20 cellular contexts compared by ENCODE assay signal in the genomic region with DNA sequence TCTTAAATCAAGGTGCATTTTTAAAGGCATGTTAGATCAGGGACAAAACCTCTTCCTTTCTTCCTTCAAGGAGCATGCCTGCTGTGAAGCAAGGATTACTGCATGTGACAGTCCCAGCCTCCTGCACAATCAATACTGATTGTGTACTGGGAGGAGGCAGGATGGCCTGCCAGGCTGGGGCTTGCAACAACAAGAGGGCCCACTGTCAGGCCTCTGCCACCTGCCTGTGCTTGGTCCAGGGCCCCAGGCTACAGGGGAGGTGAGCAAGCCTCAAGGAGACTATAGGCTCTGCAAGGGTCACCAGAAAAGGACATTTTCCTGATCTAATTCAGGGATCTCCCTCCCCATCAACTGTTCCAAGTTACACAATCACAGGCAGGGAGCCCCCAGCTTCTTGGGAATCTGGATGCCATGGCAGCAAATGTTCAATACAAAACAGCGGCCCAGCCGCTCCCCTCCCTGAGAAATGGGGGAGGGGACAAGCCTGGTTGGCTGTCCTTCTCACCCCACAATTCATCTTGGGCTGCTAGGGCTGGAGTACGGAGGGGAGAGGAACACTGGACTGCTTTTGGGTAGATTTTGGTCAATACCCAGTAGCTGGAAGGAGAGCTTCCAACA.
DNase-seq lines count a peak whose midpoint lies in the region; ATAC-seq and TF ChIP-seq lines count a peak whose summit lies in the region.
"Had no signal": no experiment of that assay in that cellular context is flagged by ENCODE, and none has a peak within 500 bp of the region (broad histone marks: within the 10 kb centered on the region; RNA-seq: fewer than 3 reads in every experiment).

No MANE protein-coding gene starts in this region.

- no peaks in the 10 kb centered on the region for H3K27me3 ChIP-seq in WERI-Rb-1 (ENCODE audit: insufficient read depth, low read depth, severe bottlenecking)
- H3K27me3 ChIP-seq: ascending aorta had no signal

- peak overlapping the region; percentile 26 to 74 (median 54) for H3K27ac Mint-ChIP-seq in immature natural killer cell
- H3K27ac Mint-ChIP-seq: activated B cell treated with CpG ODN at 0.5 μM for 24 hours had no signal

- H3K36me3 Mint-ChIP-seq in immature natural killer cell = no peaks in the 10 kb centered on the region
- H3K36me3 Mint-ChIP-seq: CD14-positive monocyte had no signal

- no peaks in the 10 kb centered on the region for H3K9me3 Mint-ChIP-seq in immature natural killer cell
- H3K9me3 Mint-ChIP-seq: activated B cell treated with CpG ODN at 0.5 μM for 24 hours; activated T-cell treated with anti-CD3 and anti-CD28 coated beads, Interleukin-2, amount 50 U/mL, for 24 hours had no signal

- peaks cover 37% of the 10 kb centered on the region for H3K36me3 ChIP-seq in WERI-Rb-1
- H3K36me3 ChIP-seq: ascending aorta had no signal

- H3K4me3 Mint-ChIP-seq in immature natural killer cell = no peak overlapping the region
- H3K4me3 Mint-ChIP-seq: activated B cell treated with CpG ODN at 0.5 μM for 24 hours; activated T-cell treated with anti-CD3 and anti-CD28 coated beads, Interleukin-2, amount 50 U/mL, for 24 hours; CD14-positive monocyte had no signal

- H3K4me3 ChIP-seq in WERI-Rb-1 (ENCODE audit: low read depth, low read length) = no peak overlapping the region
- H3K4me3 ChIP-seq: ascending aorta, psoas muscle had no signal

- ATAC-seq in HG02981 (IDR thresholded peaks at IDR 0.05; ENCODE audit: unreplicated experiment) = no peak
- ATAC-seq: left ventricle myocardium superior; psoas muscle; stimulated activated naive CD8-positive, alpha-beta T cell treated with anti-CD3 and anti-CD28 coated beads, Interleukin-15, Interleukin-2, amounts not matched to agents 100 U/mL and 50 U/mL, for 24 hours had no signal

- no peaks in the 10 kb centered on the region for H3K9me3 ChIP-seq in WERI-Rb-1 (ENCODE audit: severe bottlenecking)
- H3K9me3 ChIP-seq: ascending aorta, psoas muscle, SK-N-SH had no signal

- peak; percentile 65 for DNase-seq in COLO668 (lab: John Stamatoyannopoulos, UW; ENCODE audit: unreplicated experiment)
- peak; percentile 65 for DNase-seq in WERI-Rb-1
- no peak for DNase-seq in immature natural killer cell
- peak in 6 of 10 donors; percentile 59 to 94 (median 71) for DNase-seq in posterior cingulate gyrus
- no peak for DNase-seq in HK-2 (ENCODE audit: unreplicated experiment)
- no peak for DNase-seq in HCEC 1CT
- no peak for DNase-seq in AG08395 (ENCODE audit: low spot score)
- DNase-seq: activated B cell treated with CpG ODN at 0.5 μM for 24 hours; activated T-cell treated with anti-CD3 and anti-CD28 coated beads, Interleukin-2, amount 50 U/mL, for 24 hours; effector memory CD4-positive, alpha-beta T cell; GDM1; left ventricle myocardium superior; NK-92 treated with Interleukin-12 subunit alpha and Interleukin-12 subunit beta, amount 100 ng/mL, for 24 hours; psoas muscle; SK-N-SH; stimulated activated CD4-positive, alpha-beta T cell treated with anti-CD3 and anti-CD28 coated beads, Interleukin-4, amount 100 ng/mL, for 24 hours; stimulated activated naive CD8-positive, alpha-beta T cell treated with anti-CD3 and anti-CD28 coated beads, Interleukin-15, Interleukin-2, amounts not matched to agents 100 U/mL and 50 U/mL, for 24 hours had no signal

- TF ChIP-seq CTCF in WERI-Rb-1 (IDR thresholded peaks at IDR 0.05; ENCODE audit: low read depth, low read length) = no peak

- peak overlapping the region; percentile 100 for H3K27ac ChIP-seq in WERI-Rb-1
- H3K27ac ChIP-seq: ascending aorta had no signal

- peaks cover 2 to 5% (median 4%) of the 10 kb centered on the region in 3 donors for H3K27me3 Mint-ChIP-seq in immature natural killer cell (ENCODE audit: low read depth in 3 of 3)
- H3K27me3 Mint-ChIP-seq: activated B cell treated with CpG ODN at 0.5 μM for 24 hours; activated T-cell treated with anti-CD3 and anti-CD28 coated beads, Interleukin-2, amount 50 U/mL, for 24 hours had no signal

- peaks cover 96 to 97% of the 10 kb centered on the region in 2 donors for H3K4me1 Mint-ChIP-seq in immature natural killer cell

- intact Hi-C loops in posterior cingulate gyrus (cut with DNase I) = no loop called here

Comparison
In these comparisons a context has a peak if more than half of its experiments do, and no peak if none do; other contexts are left out.
1. DNase-seq: peak in COLO668 (single experiment), WERI-Rb-1 (single experiment) and posterior cingulate gyrus (6 of 10); none in immature natural killer cell (0 of 3), HK-2 (single experiment), HCEC 1CT (single experiment) and AG08395 (single experiment).